9 cellular contexts compared by ENCODE assay signal in genomic region chr2:172931256-172931894, GRCh38.
A peak's percentile ranks its signal among the peaks of the same experiment; 100 is the strongest.
DNase-seq lines count a peak whose midpoint lies in the region; ATAC-seq, FAIRE-seq and TF ChIP-seq lines count a peak whose summit lies in the region.
"Had no signal": no experiment of that assay in that cellular context is flagged by ENCODE, and none has a peak within 500 bp of the region (broad histone marks: within the 10 kb centered on the region; RNA-seq: fewer than 3 reads in every experiment).

No MANE protein-coding gene starts in this region.

- peak overlapping the region; percentile 37 for H3K4me3 Mint-ChIP-seq in WTC11
- H3K4me3 Mint-ChIP-seq: activated T-cell treated with anti-CD3 and anti-CD28 coated beads, Interleukin-2, amount 50 U/mL, for 4 hours had no signal

- H3K4me3 ChIP-seq in upper lobe of left lung, result peak overlapping the region in 2 of 4 donors; percentile 13 to 31

- H3K4me1 ChIP-seq in upper lobe of left lung, result peaks cover 26 to 43% (median 30%) of the 10 kb centered on the region in 4 donors

- peak overlapping the region; percentile 37 to 80 (median 66) for H3K27ac ChIP-seq in upper lobe of left lung

- peak; percentile 34 to 68 (median 44) for TF ChIP-seq EP300 in upper lobe of left lung (IDR thresholded peaks at IDR 0.05)

- DNase-seq in NCI-H2196 (lab: John Stamatoyannopoulos, UW; ENCODE audit: unreplicated experiment), result peak; percentile 40
- DNase-seq in NCI-H2196 treated with DMSO at 0.1 percent for 48 hours (lab: John Stamatoyannopoulos, UW; ENCODE audit: unreplicated experiment), result no peak
- DNase-seq in WTC11 (ENCODE audit: low spot score), result no peak
- peak; percentile 35 for DNase-seq in iPS DF 19.7 (ENCODE audit: low read depth, low spot score)
- DNase-seq in upper lobe of left lung, result peak; percentile 15 to 39
- DNase-seq in NK-92 treated with Interleukin-12 subunit alpha and Interleukin-12 subunit beta, amount 100 ng/mL, for 24 hours (lab: John Stamatoyannopoulos, UW), result no peak
- DNase-seq in mucosa of gallbladder (ENCODE audit: low spot score), result no peak
- DNase-seq in RCC 7860 (ENCODE audit: low spot score), result no peak

- H3K36me3 Mint-ChIP-seq in WTC11, result no peaks in the 10 kb centered on the region

- no peaks in the 10 kb centered on the region for H3K36me3 ChIP-seq in upper lobe of left lung

- peak; percentile 78 for ATAC-seq in WTC11
- peak; percentile 55 to 81 for ATAC-seq in upper lobe of left lung (ENCODE audit: low FRiP score in 2 of 2)

- CTCF ChIA-PET in WTC11 (lab: Charles Lee), result interaction anchor here (0.7 to 4.4 kb wide), 36 partner anchors 8 to 466 kb away, joined by 3 to 60 read pairs (median 4); no protein-coding TSS in a partner anchor

- H3K4me1 Mint-ChIP-seq in WTC11, result peaks cover 27% of the 10 kb centered on the region

- H3K9me3 ChIP-seq in upper lobe of left lung, result no peaks in the 10 kb centered on the region

- H3K27ac Mint-ChIP-seq in WTC11, result peak overlapping the region; percentile 34

- TF ChIP-seq CTCF in WTC11 (IDR thresholded peaks at IDR 0.05) (no peak), upper lobe of left lung (IDR thresholded peaks at IDR 0.05) (no peak)

- 16 to 27% methylated on average over 7 of the region's 7 CpGs for WGBS in upper lobe of left lung, 2 donors

- H3K9me3 Mint-ChIP-seq in WTC11, result no peaks in the 10 kb centered on the region
- H3K9me3 Mint-ChIP-seq: activated T-cell treated with anti-CD3 and anti-CD28 coated beads, Interleukin-2, amount 50 U/mL, for 4 hours had no signal

- H3K27me3 ChIP-seq in upper lobe of left lung, result no peaks in the 10 kb centered on the region

- POLR2A ChIA-PET in WTC11 (lab: Charles Lee), result no interaction called here

- FAIRE-seq in RCC 7860 (lab: Jason Lieb, UNC), result no peak

- H3K27me3 Mint-ChIP-seq in WTC11 (ENCODE audit: low read depth), result no peaks in the 10 kb centered on the region

- TF ChIP-seq POLR2A in upper lobe of left lung (IDR thresholded peaks at IDR 0.05), result no peak

TF ChIP-seq in WTC11, 78 proteins besides CTCF, POLR2A, EP300 and RAD21:
- TF ChIP-seq ZNF121 (CRISPR knock-in tag; IDR thresholded peaks at IDR 0.05), result no peak
- TF ChIP-seq NFYB (CRISPR knock-in tag; conservative IDR thresholded peaks at IDR 0.05; ENCODE audit: low read depth), result no peak
- no peak for TF ChIP-seq JUN (CRISPR knock-in tag; IDR thresholded peaks at IDR 0.05)
- TF ChIP-seq NR3C1 (CRISPR knock-in tag; conservative IDR thresholded peaks at IDR 0.05; ENCODE audit: low read depth), result no peak
- TF ChIP-seq ZBTB21 (CRISPR knock-in tag; IDR thresholded peaks at IDR 0.05; ENCODE audit: borderline replicate concordance), result no peak
- TF ChIP-seq AR (CRISPR knock-in tag; IDR thresholded peaks at IDR 0.05), result no peak
- TF ChIP-seq ERG (CRISPR knock-in tag; IDR thresholded peaks at IDR 0.05), result no peak
- TF ChIP-seq FOXJ3 (CRISPR knock-in tag; IDR thresholded peaks at IDR 0.05; ENCODE audit: borderline replicate concordance), result no peak
- no peak for TF ChIP-seq E2F4 (CRISPR knock-in tag; IDR thresholded peaks at IDR 0.05; ENCODE audit: borderline replicate concordance, low read depth)
- no peak for TF ChIP-seq ATF6 (CRISPR knock-in tag; IDR thresholded peaks at IDR 0.05)
- TF ChIP-seq ETV6 (CRISPR knock-in tag; IDR thresholded peaks at IDR 0.05), result no peak

Comparison
In these comparisons a context has a peak if more than half of its experiments do, and no peak if none do; other contexts are left out.
1. DNase-seq: peak in NCI-H2196 (single experiment), iPS DF 19.7 (single experiment) and upper lobe of left lung (2 of 2); none in NCI-H2196 treated with DMSO at 0.1 percent for 48 hours (single experiment), WTC11 (single experiment), NK-92 treated with Interleukin-12 subunit alpha and Interleukin-12 subunit beta, amount 100 ng/mL, for 24 hours (single experiment), mucosa of gallbladder (single experiment) and RCC 7860 (single experiment).